Comparison of ENCODE assay signal across 1 cellular context in the genomic region with DNA sequence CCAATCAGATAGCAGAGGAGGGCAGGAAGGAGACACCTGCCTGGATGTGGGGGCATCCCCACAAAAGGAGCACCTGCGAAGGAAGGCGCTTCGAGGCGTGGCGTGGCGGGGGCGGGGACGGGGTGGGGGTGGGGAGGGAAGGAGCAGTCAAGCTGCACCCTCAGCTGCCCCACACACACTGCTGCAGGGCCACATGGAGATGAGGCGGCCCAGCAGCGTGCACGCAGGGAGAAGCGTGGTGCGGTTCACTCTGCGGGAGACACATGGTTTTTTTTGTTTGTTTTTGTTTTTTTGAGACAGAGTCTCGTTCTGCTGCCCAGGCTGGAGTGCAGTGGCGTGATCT.
TF ChIP-seq lines count a peak whose summit lies in the region.

No MANE protein-coding gene starts in this region.

TF ChIP-seq in WTC11, 78 proteins besides CTCF, POLR2A, EP300 and RAD21 (continued from another document):
- TF ChIP-seq USF1 (CRISPR knock-in tag; IDR thresholded peaks at IDR 0.05) (no peak), RELA (CRISPR knock-in tag; IDR thresholded peaks at IDR 0.05; ENCODE audit: borderline replicate concordance) (no peak), MXD4 (CRISPR knock-in tag; IDR thresholded peaks at IDR 0.05; ENCODE audit: borderline replicate concordance) (no peak), STAT6 (CRISPR knock-in tag; conservative IDR thresholded peaks at IDR 0.05; ENCODE audit: low read depth) (no peak), SP1 (CRISPR knock-in tag; conservative IDR thresholded peaks at IDR 0.05) (no peak), ZNF416 (CRISPR knock-in tag; IDR thresholded peaks at IDR 0.05) (no peak), ZNF532 (CRISPR knock-in tag; IDR thresholded peaks at IDR 0.05; ENCODE audit: borderline replicate concordance) (no peak), CREB1 (CRISPR knock-in tag; IDR thresholded peaks at IDR 0.05) (no peak)
- TF ChIP-seq, protein P1, sequence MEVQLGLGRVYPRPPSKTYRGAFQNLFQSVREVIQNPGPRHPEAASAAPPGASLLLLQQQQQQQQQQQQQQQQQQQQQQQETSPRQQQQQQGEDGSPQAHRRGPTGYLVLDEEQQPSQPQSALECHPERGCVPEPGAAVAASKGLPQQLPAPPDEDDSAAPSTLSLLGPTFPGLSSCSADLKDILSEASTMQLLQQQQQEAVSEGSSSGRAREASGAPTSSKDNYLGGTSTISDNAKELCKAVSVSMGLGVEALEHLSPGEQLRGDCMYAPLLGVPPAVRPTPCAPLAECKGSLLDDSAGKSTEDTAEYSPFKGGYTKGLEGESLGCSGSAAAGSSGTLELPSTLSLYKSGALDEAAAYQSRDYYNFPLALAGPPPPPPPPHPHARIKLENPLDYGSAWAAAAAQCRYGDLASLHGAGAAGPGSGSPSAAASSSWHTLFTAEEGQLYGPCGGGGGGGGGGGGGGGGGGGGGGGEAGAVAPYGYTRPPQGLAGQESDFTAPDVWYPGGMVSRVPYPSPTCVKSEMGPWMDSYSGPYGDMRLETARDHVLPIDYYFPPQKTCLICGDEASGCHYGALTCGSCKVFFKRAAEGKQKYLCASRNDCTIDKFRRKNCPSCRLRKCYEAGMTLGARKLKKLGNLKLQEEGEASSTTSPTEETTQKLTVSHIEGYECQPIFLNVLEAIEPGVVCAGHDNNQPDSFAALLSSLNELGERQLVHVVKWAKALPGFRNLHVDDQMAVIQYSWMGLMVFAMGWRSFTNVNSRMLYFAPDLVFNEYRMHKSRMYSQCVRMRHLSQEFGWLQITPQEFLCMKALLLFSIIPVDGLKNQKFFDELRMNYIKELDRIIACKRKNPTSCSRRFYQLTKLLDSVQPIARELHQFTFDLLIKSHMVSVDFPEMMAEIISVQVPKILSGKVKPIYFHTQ (CRISPR knock-in tag; IDR thresholded peaks at IDR 0.05): no peak
